Comparison of ENCODE assay signal across 12 cellular contexts in the genomic region with DNA sequence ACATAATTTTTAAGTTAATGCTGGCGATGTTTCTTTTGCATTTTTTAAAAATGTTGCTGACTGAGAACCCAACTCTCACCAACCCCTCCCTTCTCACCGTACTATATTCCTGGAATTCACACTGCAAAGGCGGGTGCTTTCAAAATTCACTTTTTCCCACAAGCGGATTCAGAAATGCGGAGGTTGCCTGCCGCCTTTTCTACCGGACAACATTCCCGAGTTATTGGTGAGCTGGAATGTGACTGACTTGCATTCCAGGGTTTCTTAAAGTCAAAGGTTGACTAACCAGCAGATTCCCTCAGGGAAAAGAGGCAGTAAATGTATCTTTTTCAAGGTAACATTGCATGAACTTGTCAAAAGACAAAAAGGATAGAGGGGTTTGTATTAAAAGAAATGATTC.
DNase-seq lines count a peak whose midpoint lies in the region; FAIRE-seq and TF ChIP-seq lines count a peak whose summit lies in the region.
"Had no signal": no experiment of that assay in that cellular context is flagged by ENCODE, and none has a peak within 500 bp of the region (broad histone marks: within the 10 kb centered on the region; RNA-seq: fewer than 3 reads in every experiment).

No MANE protein-coding gene starts in this region.

- no peak overlapping the region for H3K4me3 Mint-ChIP-seq in MCF 10A (ENCODE audit: unreplicated experiment)

- no TSS peak for BruUV-seq in MCF 10A (replicated peaks; lab: Mats Ljungman, UMichigan)

- peaks cover 44% of the 10 kb centered on the region for H3K4me1 Mint-ChIP-seq in MCF 10A (ENCODE audit: insufficient read depth, unreplicated experiment)

- H3K9me3 ChIP-seq in cardiac muscle cell (ENCODE audit: low read depth) = no peaks in the 10 kb centered on the region
- H3K9me3 ChIP-seq in left ventricle myocardium inferior (replicated peaks) = no peaks in the 10 kb centered on the region
- H3K9me3 ChIP-seq in kidney (ENCODE audit: control insufficient read depth in 1 of 2, low read length in 2 of 2) = no peaks in the 10 kb centered on the region
- no peaks in the 10 kb centered on the region for H3K9me3 ChIP-seq in uterus

- H3K4me1 ChIP-seq in cardiac muscle cell (ENCODE audit: low read depth) (peaks cover 8% of the 10 kb centered on the region), left ventricle myocardium inferior (peaks cover 9% of the 10 kb centered on the region), kidney (ENCODE audit: control insufficient read depth in 1 of 2, insufficient read depth in 1 of 2, low read depth in 1 of 2, low read length in 2 of 2) (no peaks in the 10 kb centered on the region), uterus (no peaks in the 10 kb centered on the region)

- no peak for TF ChIP-seq CTCF in cardiac muscle cell (IDR thresholded peaks at IDR 0.05; ENCODE audit: low read depth, low read length)
- TF ChIP-seq CTCF in left ventricle myocardium inferior (IDR thresholded peaks at IDR 0.05; ENCODE audit: borderline replicate concordance) = no peak
- TF ChIP-seq CTCF in MCF 10A (IDR thresholded peaks at IDR 0.05; ENCODE audit: unreplicated experiment) = no peak
- no peak for TF ChIP-seq CTCF in kidney (IDR thresholded peaks at IDR 0.05; ENCODE audit: borderline replicate concordance, extremely low read depth, insufficient read depth)
- TF ChIP-seq CTCF in uterus (IDR thresholded peaks at IDR 0.05) = no peak

- DNase-seq in cardiac muscle cell (ENCODE audit: low read depth in 1 of 2, low spot score in 1 of 2) = peak; percentile 14 to 45
- no peak for DNase-seq in left ventricle myocardium inferior
- DNase-seq in MCF 10A (ENCODE audit: unreplicated experiment) = peak; percentile 61
- peak; percentile 16 for DNase-seq in kidney
- peak in 1 of 2 donors; percentile 6 for DNase-seq in uterus
- DNase-seq in stimulated activated CD4-positive, alpha-beta T cell treated with anti-CD3 and anti-CD28 coated beads, Interleukin-12 subunit alpha, Interleukin-12 subunit beta, amount 100 ng/mL, for 4 hours = no peak
- DNase-seq in HUDEP-2 (lab: John Stamatoyannopoulos, UW; ENCODE audit: unreplicated experiment in 76 of 76) = no peak
- DNase-seq in stimulated activated CD4-positive, alpha-beta T cell treated with anti-CD3 and anti-CD28 coated beads, Interleukin-4, amount 100 ng/mL, for 24 hours = no peak
- DNase-seq: Kasumi-1, small intestine, WERI-Rb-1 had no signal

- TF ChIP-seq POLR2A in uterus (IDR thresholded peaks at IDR 0.05) = no peak

- H3K9ac ChIP-seq in kidney (ENCODE audit: low read length in 2 of 2) = no peak overlapping the region

- CTCF ChIA-PET in MCF 10A (lab: Yijun Ruan, JAX) = no interaction called here

- H3K4me3 ChIP-seq in cardiac muscle cell (no peak overlapping the region), left ventricle myocardium inferior (no peak overlapping the region), kidney (ENCODE audit: low read length in 2 of 2) (no peak overlapping the region), uterus (no peak overlapping the region)

- POLR2A ChIA-PET in MCF 10A (lab: Yijun Ruan, JAX) = no interaction called here

- peaks cover 14% of the 10 kb centered on the region for H3K36me3 Mint-ChIP-seq in MCF 10A (ENCODE audit: insufficient read depth, unreplicated experiment)

- H3K27ac Mint-ChIP-seq in MCF 10A (ENCODE audit: low read depth, unreplicated experiment) = no peak overlapping the region

- FAIRE-seq in kidney (lab: Jason Lieb, UNC) = no peak
- FAIRE-seq: small intestine had no signal

- no peaks in the 10 kb centered on the region for H3K27me3 Mint-ChIP-seq in MCF 10A (ENCODE audit: insufficient read depth, unreplicated experiment)

- no peaks in the 10 kb centered on the region for H3K9me3 Mint-ChIP-seq in MCF 10A (ENCODE audit: unreplicated experiment)

- intact Hi-C loops in left ventricle myocardium inferior (cut with micrococcal nuclease) = no loop called here
- intact Hi-C loops in MCF 10A (cut with micrococcal nuclease) = no loop called here
- intact Hi-C loops in kidney (cut with DNase I) = no loop called here
- intact Hi-C loops in uterus (cut with DNase I; ENCODE audit: low total_unique reads) = loop anchor here (5.0 kb wide), 1 partner anchor 226 kb away; no protein-coding TSS in a partner anchor

- H3K27me3 ChIP-seq in cardiac muscle cell (no peaks in the 10 kb centered on the region), left ventricle myocardium inferior (ENCODE audit: low read depth) (no peaks in the 10 kb centered on the region), uterus (no peaks in the 10 kb centered on the region)

- H3K27ac ChIP-seq in cardiac muscle cell (no peak overlapping the region), left ventricle myocardium inferior (replicated peaks) (no peak overlapping the region), kidney (ENCODE audit: low read depth in 2 of 2, low read length in 2 of 2) (no peak overlapping the region), uterus (peak overlapping the region; percentile 9 to 17)
- H3K27ac ChIP-seq: 22Rv1, WERI-Rb-1 had no signal

- peaks cover 7% of the 10 kb centered on the region for H3K36me3 ChIP-seq in cardiac muscle cell
- peaks cover 87% of the 10 kb centered on the region for H3K36me3 ChIP-seq in left ventricle myocardium inferior
- H3K36me3 ChIP-seq in kidney (ENCODE audit: control insufficient read depth in 1 of 2, insufficient read depth in 2 of 2, low read length in 2 of 2) = peaks cover 5 to 26% of the 10 kb centered on the region in 2 donors
- H3K36me3 ChIP-seq in uterus = no peaks in the 10 kb centered on the region

Comparison
In these comparisons a context has a peak if more than half of its experiments do, and no peak if none do; other contexts are left out.
1. DNase-seq: peak in cardiac muscle cell (2 of 2), MCF 10A (single experiment) and kidney (single experiment); none in left ventricle myocardium inferior (single experiment), stimulated activated CD4-positive, alpha-beta T cell treated with anti-CD3 and anti-CD28 coated beads, Interleukin-12 subunit alpha, Interleukin-12 subunit beta, amount 100 ng/mL, for 4 hours (single experiment), HUDEP-2 (0 of 76) and stimulated activated CD4-positive, alpha-beta T cell treated with anti-CD3 and anti-CD28 coated beads, Interleukin-4, amount 100 ng/mL, for 24 hours (single experiment).
2. H3K27ac ChIP-seq: peak in uterus (2 of 2); none in cardiac muscle cell (single experiment), left ventricle myocardium inferior (single experiment) and kidney (0 of 2).